11 cellular contexts compared by ENCODE assay signal in genomic region chr17:77712578-77712977, GRCh38.
"Had no signal": no experiment of that assay in that cellular context is flagged by ENCODE, and none has a peak within 500 bp of the region (broad histone marks: within the 10 kb centered on the region; RNA-seq: fewer than 3 reads in every experiment).

No MANE protein-coding gene starts in this region.

- H2AFZ ChIP-seq: GM23248, GM23338 had no signal

- H3K4me2 ChIP-seq: GM23338 had no signal

- H3K27ac Mint-ChIP-seq: GM23338, H9, HFFc6 had no signal

- H3K36me3 ChIP-seq: HAP-1 had no signal

- H3K9me3 Mint-ChIP-seq: HFFc6 had no signal

- H3K27ac ChIP-seq: GM23248 had no signal

- H3K9ac ChIP-seq: GM23248 had no signal

- ATAC-seq: GM23338, HCT116 had no signal

- H3K4me3 ChIP-seq: GM23248, GM23338, HAP-1 had no signal

- FAIRE-seq: H1, H54 had no signal

- DNase-seq: GM23248, GOT3, H7, H9, HCEC 1CT, HFFc6 had no signal

- H3K4me3 Mint-ChIP-seq: GM23338, H9, HFFc6 had no signal
